ENCODE assay signal across 11 cellular contexts in the genomic region with DNA sequence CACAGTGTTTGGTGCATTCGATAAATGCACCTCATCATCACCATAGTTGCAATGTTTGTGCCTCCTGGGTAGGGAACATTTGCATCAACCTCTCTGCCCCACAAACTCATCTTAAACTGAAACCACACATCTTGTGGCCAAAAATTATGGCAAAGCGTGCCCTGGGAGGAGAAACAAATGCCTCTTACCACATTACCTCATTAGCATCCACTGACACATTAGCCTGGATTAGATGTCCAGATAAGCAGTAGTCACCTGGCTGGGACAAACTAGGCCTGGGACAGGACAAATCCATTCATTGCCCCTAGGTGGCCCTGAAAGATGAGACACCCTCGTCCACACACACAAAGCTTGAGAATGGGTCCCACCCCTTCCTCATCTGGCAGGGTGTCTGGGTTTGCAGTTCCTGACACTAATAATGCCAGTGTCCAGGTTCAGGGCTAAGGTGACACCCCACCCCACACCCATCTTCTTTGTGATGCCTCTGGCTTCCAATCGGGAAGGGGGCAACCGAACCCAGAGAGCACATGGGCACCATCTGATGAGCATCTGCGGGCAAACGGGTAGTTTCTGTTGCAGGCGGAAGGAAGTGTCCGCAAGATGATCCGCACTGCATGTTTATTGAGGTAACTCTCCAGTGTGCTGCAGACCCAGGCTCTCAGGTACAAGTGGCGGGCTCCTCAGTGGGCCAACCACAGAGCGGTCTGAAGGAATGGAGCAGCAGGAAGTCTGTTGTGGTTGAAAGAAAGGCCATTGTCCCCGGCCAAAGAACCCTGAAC. TPM values are rescaled to one million over a fixed set of nuclear protein-coding genes. Genes with fewer than 3 reads are reported as not detected.
DNase-seq lines count a peak whose midpoint lies in the region; ATAC-seq and TF ChIP-seq lines count a peak whose summit lies in the region.
"Had no signal": no experiment of that assay in that cellular context is flagged by ENCODE, and none has a peak within 500 bp of the region (broad histone marks: within the 10 kb centered on the region; RNA-seq: fewer than 3 reads in every experiment).

No MANE protein-coding gene starts in this region.

- no peaks in the 10 kb centered on the region for H3K9me3 ChIP-seq in Loucy (ENCODE audit: insufficient read depth, low read depth, low read length)
- no peaks in the 10 kb centered on the region for H3K9me3 ChIP-seq in transverse colon
- H3K9me3 ChIP-seq: thyroid gland had no signal

- no peak overlapping the region for H2AFZ ChIP-seq in Loucy (ENCODE audit: low read length)

- no peak for TF ChIP-seq POLR2A in transverse colon (IDR thresholded peaks at IDR 0.05)

- peaks cover 96% of the 10 kb centered on the region for H3K79me2 ChIP-seq in Loucy (ENCODE audit: insufficient read depth, low read length)

- H3K4me1 ChIP-seq in Loucy (ENCODE audit: insufficient read depth, low read length, poor library complexity, severe bottlenecking) (peaks cover 90% of the 10 kb centered on the region), transverse colon (peaks cover 0 to 15% (median 4%) of the 10 kb centered on the region in 4 donors)
- H3K4me1 ChIP-seq: thyroid gland had no signal

- in situ Hi-C loops in transverse colon (cut with MboI; ENCODE audit: low pct_ligation_motif_present in 1 of 4, low pct_unique_long_range_greater_than_20kb in 1 of 4, low sequenced_read_pairs in 3 of 4), result loop anchor here in 3 of 4 donors (10.0 to 25.0 kb wide), 3 partner anchors 200 to 267 kb away; no protein-coding TSS in a partner anchor

- no peaks in the 10 kb centered on the region for H3K9me3 Mint-ChIP-seq in activated T-helper 17 cell treated with anti-CD3 and anti-CD28 coated beads, Interleukin-2, amount 50 U/mL, for 72 hours

- peaks cover 39% of the 10 kb centered on the region for H4K20me1 ChIP-seq in Loucy (ENCODE audit: insufficient read depth, low read length, poor library complexity, severe bottlenecking)

- H3K9ac ChIP-seq in Loucy (ENCODE audit: low read depth, low read length, poor library complexity, severe bottlenecking), result peak overlapping the region; percentile 94

- H3K4me2 ChIP-seq in Loucy (ENCODE audit: low read depth, low read length, poor library complexity, severe bottlenecking), result peak overlapping the region; percentile 93

- DNase-seq in activated effector memory CD4-positive, alpha-beta T cell treated with anti-CD3 and anti-CD28 coated beads, Interleukin-2, amount 50 U/mL, for 16 hours, result peak; percentile 62
- no peak for DNase-seq in activated effector memory CD4-positive, alpha-beta T cell treated with Interleukin-2 at 50 U/mL for 16 hours
- DNase-seq in transverse colon, result peak; percentile 38
- DNase-seq in activated naive CD4-positive, alpha-beta T cell treated with Interleukin-2 at 50 U/mL for 16 hours, result no peak
- DNase-seq in A172 (ENCODE audit: low spot score), result no peak
- DNase-seq: NCI-H1105 treated with DMSO at 0.1 percent for 48 hours, thyroid gland had no signal

- H3K27ac Mint-ChIP-seq in activated T-helper 17 cell treated with anti-CD3 and anti-CD28 coated beads, Interleukin-2, amount 50 U/mL, for 72 hours, result peak overlapping the region; percentile 7
- H3K27ac Mint-ChIP-seq: brain had no signal

- H3K27me3 Mint-ChIP-seq in activated T-helper 17 cell treated with anti-CD3 and anti-CD28 coated beads, Interleukin-2, amount 50 U/mL, for 72 hours, result no peaks in the 10 kb centered on the region
- H3K27me3 Mint-ChIP-seq: brain had no signal

- no peaks in the 10 kb centered on the region for H3K9me2 ChIP-seq in Loucy (replicated peaks; ENCODE audit: low read depth, low read length)

- peak overlapping the region; percentile 25 for H3K4me3 Mint-ChIP-seq in activated T-helper 17 cell treated with anti-CD3 and anti-CD28 coated beads, Interleukin-2, amount 50 U/mL, for 72 hours
- H3K4me3 Mint-ChIP-seq: brain had no signal

- peak; percentile 64 for ATAC-seq in activated T-helper 17 cell treated with anti-CD3 and anti-CD28 coated beads, Interleukin-2, amount 50 U/mL, for 72 hours (replicated peaks)
- no peak for ATAC-seq in GM21515 (IDR thresholded peaks at IDR 0.05; ENCODE audit: unreplicated experiment)

- intact Hi-C loops in transverse colon (cut with DNase I; ENCODE audit: low total_unique reads), result loop anchor here (10.0 kb wide), 3 partner anchors 47 to 267 kb away; no protein-coding TSS in a partner anchor

- H3K36me3 ChIP-seq in Loucy (ENCODE audit: insufficient read depth, low read length) (peaks cover 42% of the 10 kb centered on the region; the same call in 1 of the 2 replicates), transverse colon (no peaks in the 10 kb centered on the region)
- H3K36me3 ChIP-seq: thyroid gland had no signal

- peak overlapping the region; percentile 84 for H3K4me3 ChIP-seq in Loucy (ENCODE audit: low read length, poor library complexity, severe bottlenecking)
- no peak overlapping the region for H3K4me3 ChIP-seq in transverse colon
- H3K4me3 ChIP-seq: thyroid gland had no signal

- H3K36me3 Mint-ChIP-seq in activated T-helper 17 cell treated with anti-CD3 and anti-CD28 coated beads, Interleukin-2, amount 50 U/mL, for 72 hours (ENCODE audit: low read depth), result peaks cover 33% of the 10 kb centered on the region

- 70 to 76% methylated on average over 3 to 13 of the region's 13 CpGs for WGBS in transverse colon (ENCODE audit: low coverage in 1 of 2), 2 donors

- H3K27me3 ChIP-seq in Loucy (ENCODE audit: insufficient read depth, low read length, poor library complexity, severe bottlenecking) (no peaks in the 10 kb centered on the region), transverse colon (no peaks in the 10 kb centered on the region)
- H3K27me3 ChIP-seq: thyroid gland had no signal

- no peak for TF ChIP-seq EP300 in transverse colon (IDR thresholded peaks at IDR 0.05; ENCODE audit: low read depth)

- H3K27ac ChIP-seq in transverse colon, result no peak overlapping the region
- H3K27ac ChIP-seq: thyroid gland had no signal

- TF ChIP-seq CTCF in Loucy (conservative IDR thresholded peaks at IDR 0.05; ENCODE audit: low read length) (peak; percentile 59), transverse colon (IDR thresholded peaks at IDR 0.05) (no peak)

- H3F3A ChIP-seq in Loucy (ENCODE audit: low read depth), result peaks cover 10% of the 10 kb centered on the region

- peaks cover 32% of the 10 kb centered on the region for H3K4me1 Mint-ChIP-seq in activated T-helper 17 cell treated with anti-CD3 and anti-CD28 coated beads, Interleukin-2, amount 50 U/mL, for 72 hours

RNA-seq across cellular contexts. Expression of gene XYLT1, which starts 8.6 kb away (rescaled TPM):
- 10 to 100 TPM; 21.4 to 22.6 TPM for total RNA-seq in activated T-helper 17 cell treated with anti-CD3 and anti-CD28 coated beads, Interleukin-2, amount 50 U/mL, for 72 hours
- total RNA-seq in transverse colon, result 10 to 100 TPM; 22.3 to 44.6 (median 39.4) TPM
- not detected in 2 replicates for total RNA-seq in A172 (2014; rRNA removed; shearing (Covaris generic))

Comparison
In these comparisons a context has a peak if more than half of its experiments do, and no peak if none do; other contexts are left out.
1. DNase-seq: peak in activated effector memory CD4-positive, alpha-beta T cell treated with anti-CD3 and anti-CD28 coated beads, Interleukin-2, amount 50 U/mL, for 16 hours (single experiment) and transverse colon (single experiment); none in activated effector memory CD4-positive, alpha-beta T cell treated with Interleukin-2 at 50 U/mL for 16 hours (single experiment), activated naive CD4-positive, alpha-beta T cell treated with Interleukin-2 at 50 U/mL for 16 hours (single experiment) and A172 (single experiment).
2. RNA of gene XYLT1, which starts 8.6 kb away (total RNA-seq): 22.3 to 44.6 TPM in transverse colon and 21.4 to 22.6 TPM in activated T-helper 17 cell treated with anti-CD3 and anti-CD28 coated beads, Interleukin-2, amount 50 U/mL, for 72 hours; not detected in A172; every median in the first group is over 10 times any median in the second.